1 cellular context compared by ENCODE assay signal in genomic region chr10:25061711-25062455, GRCh38.
A peak's percentile ranks its signal among the peaks of the same experiment; 100 is the strongest.
TF ChIP-seq lines count a peak whose summit lies in the region.

No MANE protein-coding gene starts in this region.

TF ChIP-seq in HepG2, 621 proteins besides CTCF, POLR2A, EP300 and RAD21 (continued from another document):
- TF ChIP-seq ZBED4 (CRISPR knock-in tag; IDR thresholded peaks at IDR 0.05; ENCODE audit: borderline replicate concordance) (no peak), ZNF772 (CRISPR knock-in tag; IDR thresholded peaks at IDR 0.05) (no peak; the same call in 1 of the 2 replicates), ARID3A (IDR thresholded peaks at IDR 0.05; ENCODE audit: low read depth, low read length) (no peak), TOPORS (CRISPR knock-in tag; IDR thresholded peaks at IDR 0.05) (no peak), GLI4 (CRISPR knock-in tag; IDR thresholded peaks at IDR 0.05; ENCODE audit: borderline replicate concordance) (no peak), BRCA1 (CRISPR knock-in tag; IDR thresholded peaks at IDR 0.05) (no peak), NFE2L2 (IDR thresholded peaks at IDR 0.05; ENCODE audit: low read length) (peak; percentile 38; the same call in 1 of the 2 replicates), TGIF2 (CRISPR knock-in tag; IDR thresholded peaks at IDR 0.05) (no peak), PHF5A (CRISPR knock-in tag; IDR thresholded peaks at IDR 0.05; ENCODE audit: low read depth, unreplicated experiment) (no peak), CENPX (CRISPR knock-in tag; IDR thresholded peaks at IDR 0.05) (no peak), ZNF260 (CRISPR knock-in tag; IDR thresholded peaks at IDR 0.05; ENCODE audit: borderline replicate concordance, low read depth) (no peak), ZNF556 (CRISPR knock-in tag; IDR thresholded peaks at IDR 0.05; ENCODE audit: borderline replicate concordance) (no peak), PCBP1 (IDR thresholded peaks at IDR 0.05; ENCODE audit: borderline replicate concordance, low read depth, low read length) (no peak), SRF (IDR thresholded peaks at IDR 0.05; ENCODE audit: low read depth, low read length) (no peak), NPAS2 (CRISPR knock-in tag; IDR thresholded peaks at IDR 0.05; ENCODE audit: borderline replicate concordance) (no peak), BCL3 (CRISPR knock-in tag; IDR thresholded peaks at IDR 0.05) (peak; percentile 49; the same call in 1 of the 2 replicates), GATAD1 (CRISPR knock-in tag; IDR thresholded peaks at IDR 0.05) (no peak), SALL2 (CRISPR knock-in tag; IDR thresholded peaks at IDR 0.05) (0 out of 2 replicates have a peak, but pooled peaks have one; percentile 27), AHDC1 (CRISPR knock-in tag; IDR thresholded peaks at IDR 0.05; ENCODE audit: borderline replicate concordance) (no peak), ZNF567 (CRISPR knock-in tag; IDR thresholded peaks at IDR 0.05; ENCODE audit: borderline replicate concordance) (no peak), ZNF737 (CRISPR knock-in tag; IDR thresholded peaks at IDR 0.05; ENCODE audit: borderline replicate concordance) (no peak), HOXD1 (CRISPR knock-in tag; IDR thresholded peaks at IDR 0.05) (no peak), ATF7 (IDR thresholded peaks at IDR 0.05) (peak; percentile 65), ATF7 (CRISPR knock-in tag; IDR thresholded peaks at IDR 0.05) (no peak), ZNF709 (CRISPR knock-in tag; IDR thresholded peaks at IDR 0.05) (no peak), FOXP4 (CRISPR knock-in tag; IDR thresholded peaks at IDR 0.05) (no peak; the same call in 1 of the 2 replicates), ZNF510 (CRISPR knock-in tag; IDR thresholded peaks at IDR 0.05; ENCODE audit: low read depth) (no peak), CSRNP1 (CRISPR knock-in tag; IDR thresholded peaks at IDR 0.05) (no peak), MEIS1 (CRISPR knock-in tag; IDR thresholded peaks at IDR 0.05; ENCODE audit: borderline replicate concordance) (no peak), ASH2L (IDR thresholded peaks at IDR 0.05; ENCODE audit: insufficient read length, low read depth, low read length) (peak; percentile 38), ZNF136 (CRISPR knock-in tag; IDR thresholded peaks at IDR 0.05; ENCODE audit: low read depth) (no peak), KDM4B (CRISPR knock-in tag; IDR thresholded peaks at IDR 0.05) (no peak)
